Comparison of ENCODE assay signal across 18 cellular contexts in genomic region chr10:128070161-128070560, GRCh38.
"Had no signal": no experiment of that assay in that cellular context is flagged by ENCODE, and none has a peak within 500 bp of the region (broad histone marks: within the 10 kb centered on the region; RNA-seq: fewer than 3 reads in every experiment).

No MANE protein-coding gene starts in this region.

- DNase-seq: activated CD4-positive, alpha-beta T cell treated with anti-CD3 and anti-CD28 coated beads for 1 hour; activated CD4-positive, alpha-beta T cell treated with anti-CD3 and anti-CD28 coated beads, Interleukin-2, amount 50 U/mL, for 4 hours; activated gamma-delta T cell treated with Interleukin-2 at 50 U/mL for 16 hours; activated naive CD8-positive, alpha-beta T cell treated with anti-CD3 and anti-CD28 coated beads, Interleukin-2, amount 10 ng/mL, durations not matched to agents 7 days and 5 days; brain microvascular endothelial cell; erythroblast; lower lobe of right lung; stimulated activated CD4-positive, alpha-beta T cell treated with anti-CD3 and anti-CD28 coated beads, Interleukin-4, amount 100 ng/mL, for 4 hours; stimulated activated CD8-positive, alpha-beta memory T cell treated with anti-CD3 and anti-CD28 coated beads, Interleukin-4, amount 100 ng/mL, for 48 hours; stimulated activated naive CD4-positive, alpha-beta T cell treated with Interleukin-2 at 50 U/mL for 16 hours; T-cell; T1000; trophoblast cell had no signal

- H3K4me3 ChIP-seq: gastroesophageal sphincter, lower lobe of right lung, SK-N-MC, skin epidermis had no signal

- H3K9me3 Mint-ChIP-seq: activated T-cell treated with anti-CD3 and anti-CD28 coated beads, Interleukin-2, amount 50 U/mL, for 24 hours; T-cell had no signal

- H3K4me3 Mint-ChIP-seq: activated naive CD8-positive, alpha-beta T cell treated with anti-CD3 and anti-CD28 coated beads, Interleukin-2, amount 10 ng/mL, durations not matched to agents 7 days and 5 days; activated T-cell treated with anti-CD3 and anti-CD28 coated beads, Interleukin-2, amount 50 U/mL, for 24 hours; T-cell had no signal

- H3K27ac Mint-ChIP-seq: activated naive CD8-positive, alpha-beta T cell treated with anti-CD3 and anti-CD28 coated beads, Interleukin-2, amount 10 ng/mL, durations not matched to agents 7 days and 5 days; activated T-cell treated with anti-CD3 and anti-CD28 coated beads, Interleukin-2, amount 50 U/mL, for 24 hours; T-cell had no signal

- H3K27me3 Mint-ChIP-seq: activated naive CD8-positive, alpha-beta T cell treated with anti-CD3 and anti-CD28 coated beads, Interleukin-2, amount 10 ng/mL, durations not matched to agents 7 days and 5 days; activated T-cell treated with anti-CD3 and anti-CD28 coated beads, Interleukin-2, amount 50 U/mL, for 24 hours; T-cell had no signal

- ATAC-seq: gastroesophageal sphincter had no signal

- H3K9me3 ChIP-seq: gastroesophageal sphincter, lower lobe of right lung had no signal

- H3K27me3 ChIP-seq: brain microvascular endothelial cell had no signal

- H3K27ac ChIP-seq: brain microvascular endothelial cell, gastroesophageal sphincter, lower lobe of right lung, SK-N-MC, skin epidermis, VCaP had no signal
